In the genomic region with DNA sequence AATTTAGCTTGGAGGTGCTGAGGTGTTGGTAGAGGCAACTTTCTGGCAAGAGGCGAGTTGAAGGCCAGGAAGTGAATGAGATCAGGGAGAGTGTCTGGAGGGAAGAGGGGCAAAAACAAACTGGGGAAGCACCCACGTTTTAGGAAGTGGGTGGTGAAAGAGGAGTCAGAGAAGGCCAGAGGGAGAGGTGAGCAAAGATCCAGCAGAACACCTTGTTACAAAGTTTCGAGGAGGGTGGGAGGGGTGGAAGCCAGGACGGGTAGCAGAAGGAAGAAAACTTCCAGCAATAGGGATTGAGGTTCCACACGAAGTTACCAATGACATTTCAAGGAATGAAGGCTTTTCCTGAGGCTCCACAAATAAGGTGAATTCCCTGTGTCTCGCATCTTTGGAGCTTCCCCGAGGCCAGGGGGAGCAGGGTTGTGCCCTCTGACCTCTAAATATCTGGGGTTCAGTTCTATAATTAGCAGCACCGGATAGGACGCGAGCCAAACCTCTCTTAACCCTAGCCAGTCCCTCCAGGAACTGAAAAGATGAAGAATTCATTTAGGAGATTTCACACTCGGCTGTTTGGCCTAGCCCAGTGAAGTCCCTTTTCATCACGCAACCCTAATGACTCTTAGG, we compare ENCODE assay signal across 8 cellular contexts. TPM values are rescaled to one million over a fixed set of nuclear protein-coding genes. Genes with fewer than 3 reads are reported as not detected.
DNase-seq lines count a peak whose midpoint lies in the region; ATAC-seq and TF ChIP-seq lines count a peak whose summit lies in the region.

No MANE protein-coding gene starts in this region.

- H3K9me3 Mint-ChIP-seq in endothelial cell (ENCODE audit: unreplicated experiment) = no peaks in the 10 kb centered on the region

- H4K20me1 ChIP-seq in PC-9 (ENCODE audit: insufficient read depth) = peaks cover 36% of the 10 kb centered on the region

- TF ChIP-seq CTCF in GM06990 (IDR thresholded peaks at IDR 0.05; ENCODE audit: insufficient read depth, low read length, poor library complexity, severe bottlenecking) (no peak), PC-9 (conservative IDR thresholded peaks at IDR 0.05) (no peak), endothelial cell (IDR thresholded peaks at IDR 0.05; ENCODE audit: unreplicated experiment) (no peak), psoas muscle (IDR thresholded peaks at IDR 0.05) (no peak)

- H3K4me3 Mint-ChIP-seq in endothelial cell (ENCODE audit: unreplicated experiment) = peak overlapping the region; percentile 85

- peaks cover 41% of the 10 kb centered on the region for H3K79me2 ChIP-seq in PC-9 (ENCODE audit: low read depth)

- intact Hi-C loops in PC-9 (cut with micrococcal nuclease; ENCODE audit: unreplicated experiment) (no loop called here), psoas muscle (cut with DNase I) (no loop called here)

- H3K9me3 ChIP-seq in PC-9 (ENCODE audit: insufficient read depth, low read depth) = no peaks in the 10 kb centered on the region
- no peaks in the 10 kb centered on the region for H3K9me3 ChIP-seq in psoas muscle

- H3K4me1 Mint-ChIP-seq in endothelial cell (ENCODE audit: unreplicated experiment) = peaks cover 22% of the 10 kb centered on the region

- peak overlapping the region; percentile 63 for H2AFZ ChIP-seq in PC-9

- H3K36me3 Mint-ChIP-seq in endothelial cell (ENCODE audit: low read depth, unreplicated experiment) = peaks cover 4% of the 10 kb centered on the region

- H3K27ac ChIP-seq in PC-9 = peak overlapping the region; percentile 91
- peak overlapping the region; percentile 83 for H3K27ac ChIP-seq in psoas muscle

- peaks cover 16% of the 10 kb centered on the region; the same call in 1 of the 2 replicates for H3K4me1 ChIP-seq in PC-9 (replicated peaks; ENCODE audit: insufficient read depth)
- H3K4me1 ChIP-seq in psoas muscle = peaks cover 24% of the 10 kb centered on the region

- peaks cover 13% of the 10 kb centered on the region for H3K27me3 Mint-ChIP-seq in endothelial cell (ENCODE audit: unreplicated experiment)

- WGBS in psoas muscle, 3 donors = 10 to 21% (median 15%) methylated on average over 12 of the region's 12 CpGs

- H3K27ac Mint-ChIP-seq in endothelial cell (ENCODE audit: unreplicated experiment) = peak overlapping the region; percentile 55

- DNase-seq in GM06990 (ENCODE audit: extremely low read depth, insufficient read length) (no peak), PC-9 (no peak), endothelial cell (ENCODE audit: low spot score) (no peak), psoas muscle (no peak), pons (ENCODE audit: low spot score) (no peak), epidermal melanocyte (ENCODE audit: insufficient read length, low spot score) (no peak), HPDE6-E6E7 (ENCODE audit: extremely low spot score) (no peak)

- peak overlapping the region; percentile 70 for H3K4me2 ChIP-seq in PC-9

- peaks cover 7% of the 10 kb centered on the region; the same call in 1 of the 2 replicates for H3F3A ChIP-seq in PC-9 (ENCODE audit: insufficient read depth, low read depth)

- H3K4me3 ChIP-seq in GM06990 (replicated peaks; ENCODE audit: low read depth, low read length) = peak overlapping the region; percentile 43
- no peak overlapping the region; the same call in 1 of the 2 replicates for H3K4me3 ChIP-seq in PC-9
- H3K4me3 ChIP-seq in psoas muscle = peak overlapping the region; percentile 96

- BruUV-seq in PC-9 (replicated peaks; lab: Mats Ljungman, UMichigan) = TSS peak; percentile 87

- CTCF ChIA-PET in PC-9 (lab: Charles Lee) = interaction anchor here (0.6 to 1.1 kb wide), 2 partner anchors 10 to 138 kb away, joined by 3 read pairs; no protein-coding TSS in a partner anchor

- H3K36me3 ChIP-seq in GM06990 (ENCODE audit: control insufficient read depth, insufficient read depth, low read length) (no peaks in the 10 kb centered on the region; the same call in none of the 2 replicates), PC-9 (ENCODE audit: low read depth) (peaks cover 8% of the 10 kb centered on the region; the same call in 1 of the 2 replicates), psoas muscle (ENCODE audit: insufficient read depth in 1 of 2, low read depth in 1 of 2) (no peaks in the 10 kb centered on the region)

- no peaks in the 10 kb centered on the region for H3K9me2 ChIP-seq in PC-9 (ENCODE audit: insufficient read depth)

- ATAC-seq in psoas muscle (no peak), GM19324 (IDR thresholded peaks at IDR 0.05; ENCODE audit: low FRiP score, unreplicated experiment) (no peak)

- POLR2A ChIA-PET in PC-9 (lab: Charles Lee; ENCODE audit: unreplicated experiment) = interaction anchor here (0.6 to 0.8 kb wide), 3 partner anchors 95 to 1475 kb away, joined by 3 to 6 read pairs (median 4); no protein-coding TSS in a partner anchor

- H3K27me3 ChIP-seq in GM06990 (replicated peaks; ENCODE audit: control insufficient read depth, insufficient read depth, low read length) (no peaks in the 10 kb centered on the region), PC-9 (ENCODE audit: insufficient read depth, low read depth) (no peaks in the 10 kb centered on the region), psoas muscle (ENCODE audit: insufficient read depth in 3 of 3, low read length in 2 of 3) (no peaks in the 10 kb centered on the region)

RNA-seq across cellular contexts. Expression of a gene that starts 0.6 kb away (rescaled TPM):
- total RNA-seq in PC-9 (2021) (10.3 and 12.2 TPM in 2 replicates), endothelial cell (ENCODE audit: unreplicated experiment) (31.0 TPM), psoas muscle (10 to 100 TPM in 3 of 4 donors, 1 to 10 TPM in 1; 8.1 to 25.5 (median 12.2) TPM)
- 10 to 100 TPM in 2 of 3 donors, 1 to 10 TPM in 1; 9.1 to 34.9 (median 12.4) TPM for polyA plus RNA-seq in psoas muscle

RNA-seq across cellular contexts. Expression of a gene that starts 22.8 kb away (rescaled TPM):
- 125 and 146 TPM in 2 replicates for total RNA-seq in PC-9 (2021)
- total RNA-seq in endothelial cell (ENCODE audit: unreplicated experiment) = 120 TPM
- 100 to 1,000 TPM; 124 to 295 (median 217) TPM for total RNA-seq in psoas muscle
- 100 to 1,000 TPM; 125 to 332 (median 293) TPM for polyA plus RNA-seq in psoas muscle

RNA-seq across cellular contexts. Expression of a gene that starts 25.9 kb away (rescaled TPM):
- 48.4 and 61.4 TPM in 2 replicates for total RNA-seq in PC-9 (2021)
- 99.0 TPM for total RNA-seq in endothelial cell (ENCODE audit: unreplicated experiment)
- 10 to 100 TPM; 46.6 to 64.0 (median 53.5) TPM for total RNA-seq in psoas muscle
- polyA plus RNA-seq in psoas muscle = 100 to 1,000 TPM in 1 of 3 donors, 10 to 100 TPM in 2; 67.8 to 116 (median 85.5) TPM
